In genomic region chr10:12448729-12449391, GRCh38 we compare ENCODE assay signal across 8 cellular contexts.
DNase-seq lines count a peak whose midpoint lies in the region; ATAC-seq lines count a peak whose summit lies in the region.

No MANE protein-coding gene starts in this region.

- peak overlapping the region; percentile 59 for H3K4me3 Mint-ChIP-seq in activated T-helper 2 cell treated with anti-CD3 and anti-CD28 coated beads, Interferon-gamma antibody, Interleukin-2, Interleukin-4, amounts not matched to agents 10 μg/mL and 5 μg/mL and 100 μg/mL, durations not matched to agents 14 hours and 24 hours and 36 hours (ENCODE audit: low read depth)

- no peaks in the 10 kb centered on the region for H3K36me3 Mint-ChIP-seq in activated T-helper 2 cell treated with anti-CD3 and anti-CD28 coated beads, Interferon-gamma antibody, Interleukin-2, Interleukin-4, amounts not matched to agents 10 μg/mL and 5 μg/mL and 100 μg/mL, durations not matched to agents 14 hours and 24 hours and 36 hours (ENCODE audit: low read depth)

- H3K27me3 Mint-ChIP-seq in activated T-helper 2 cell treated with anti-CD3 and anti-CD28 coated beads, Interferon-gamma antibody, Interleukin-2, Interleukin-4, amounts not matched to agents 10 μg/mL and 5 μg/mL and 100 μg/mL, durations not matched to agents 14 hours and 24 hours and 36 hours (ENCODE audit: low read depth), result peaks cover 43% of the 10 kb centered on the region

- peak overlapping the region; percentile 71 for H3K27ac Mint-ChIP-seq in activated T-helper 2 cell treated with anti-CD3 and anti-CD28 coated beads, Interferon-gamma antibody, Interleukin-2, Interleukin-4, amounts not matched to agents 10 μg/mL and 5 μg/mL and 100 μg/mL, durations not matched to agents 14 hours and 24 hours and 36 hours

- ATAC-seq in GM18511 (IDR thresholded peaks at IDR 0.05; ENCODE audit: unreplicated experiment) (peak; percentile 97), HG03025 (IDR thresholded peaks at IDR 0.05; ENCODE audit: low FRiP score, unreplicated experiment) (peak; percentile 63)

- DNase-seq in RPMI8226 (peak; percentile 76), kidney tubule cell (ENCODE audit: low spot score) (peak; percentile 53), NCI-H2107 (lab: John Stamatoyannopoulos, UW) (no peak), NCI-H1417 (lab: John Stamatoyannopoulos, UW) (no peak)
- DNase-seq in activated T-helper 2 cell treated with anti-CD3 and anti-CD28 coated beads, Interferon-gamma antibody, Interleukin-2, Interleukin-4, amounts not matched to agents 10 μg/mL and 5 μg/mL and 100 μg/mL, durations not matched to agents 14 hours and 24 hours and 36 hours (ENCODE audit: low spot score), result peak; percentile 76
- DNase-seq in stimulated activated CD8-positive, alpha-beta memory T cell treated with anti-CD3 and anti-CD28 coated beads, Interleukin-4, amount 100 ng/mL, for 4 hours (ENCODE audit: low read depth in 2 of 2, low spot score in 1 of 2), result peak; percentile 42 to 58

- intact Hi-C loops in activated T-helper 2 cell treated with anti-CD3 and anti-CD28 coated beads, Interferon-gamma antibody, Interleukin-2, Interleukin-4, amounts not matched to agents 10 μg/mL and 5 μg/mL and 100 μg/mL, durations not matched to agents 14 hours and 24 hours and 36 hours (cut with micrococcal nuclease), result loop anchor here (1.0 to 10.0 kb wide), 7 partner anchors 30 to 263 kb away; partner anchors contain the start of gene CAMK1D

- peaks cover 3% of the 10 kb centered on the region for H3K9me3 Mint-ChIP-seq in activated T-helper 2 cell treated with anti-CD3 and anti-CD28 coated beads, Interferon-gamma antibody, Interleukin-2, Interleukin-4, amounts not matched to agents 10 μg/mL and 5 μg/mL and 100 μg/mL, durations not matched to agents 14 hours and 24 hours and 36 hours

- peaks cover 21% of the 10 kb centered on the region for H3K4me1 Mint-ChIP-seq in activated T-helper 2 cell treated with anti-CD3 and anti-CD28 coated beads, Interferon-gamma antibody, Interleukin-2, Interleukin-4, amounts not matched to agents 10 μg/mL and 5 μg/mL and 100 μg/mL, durations not matched to agents 14 hours and 24 hours and 36 hours (ENCODE audit: low read depth)

Comparison
In these comparisons a context has a peak if more than half of its experiments do, and no peak if none do; other contexts are left out.
1. DNase-seq: peak in RPMI8226 (single experiment), activated T-helper 2 cell treated with anti-CD3 and anti-CD28 coated beads, Interferon-gamma antibody, Interleukin-2, Interleukin-4, amounts not matched to agents 10 μg/mL and 5 μg/mL and 100 μg/mL, durations not matched to agents 14 hours and 24 hours and 36 hours (single experiment), kidney tubule cell (single experiment) and stimulated activated CD8-positive, alpha-beta memory T cell treated with anti-CD3 and anti-CD28 coated beads, Interleukin-4, amount 100 ng/mL, for 4 hours (2 of 2); none in NCI-H2107 (single experiment) and NCI-H1417 (0 of 3).